Comparison of ENCODE assay signal across 21 cellular contexts in genomic region chr3:9230596-9230995, GRCh38.
"Had no signal": no experiment of that assay in that cellular context is flagged by ENCODE, and none has a peak within 500 bp of the region (broad histone marks: within the 10 kb centered on the region; RNA-seq: fewer than 3 reads in every experiment).

No MANE protein-coding gene starts in this region.

- H3K4me3 Mint-ChIP-seq: activated naive CD8-positive, alpha-beta T cell; activated T-helper 1 cell treated with anti-CD3 and anti-CD28 coated beads, Interleukin-12 subunit alpha, Interleukin-12 subunit beta, Interleukin-2, Interleukin-4 antibody, amounts not matched to agents 30 ng/mL and 10 ng/mL and 1 ng/mL, durations not matched to agents 14 hours and 24 hours and 36 hours; naive thymus-derived CD4-positive, alpha-beta T cell; stimulated activated naive CD8-positive, alpha-beta T cell treated with anti-CD3 and anti-CD28 coated beads, Interleukin-15, Interleukin-2, amounts not matched to agents 100 ng/mL and 50 ng/mL, for 24 hours; type B pancreatic cell had no signal

- DNase-seq: activated CD4-positive, alpha-beta T cell treated with anti-CD3 and anti-CD28 coated beads, Interleukin-2, amount 50 U/mL, for 4 hours; activated T-cell treated with anti-CD3 and anti-CD28 coated beads for 4 hours; cerebellar nuclear complex; cortex of kidney; effector CD4-positive, alpha-beta T cell; left ventricle myocardium superior; naive thymus-derived CD4-positive, alpha-beta T cell; occipital lobe; stimulated activated CD4-positive, alpha-beta T cell treated with anti-CD3 and anti-CD28 coated beads, Interleukin-15, amount 100 ng/mL, for 24 hours; stimulated activated CD4-positive, alpha-beta T cell treated with anti-CD3 and anti-CD28 coated beads, Interleukin-2, amount 100 ng/mL, for 48 hours; SW 1271; T-helper 2 cell; WERI-Rb-1 had no signal

- H3K27ac Mint-ChIP-seq: activated naive CD8-positive, alpha-beta T cell; activated T-helper 1 cell treated with anti-CD3 and anti-CD28 coated beads, Interleukin-12 subunit alpha, Interleukin-12 subunit beta, Interleukin-2, Interleukin-4 antibody, amounts not matched to agents 30 ng/mL and 10 ng/mL and 1 ng/mL, durations not matched to agents 14 hours and 24 hours and 36 hours; naive thymus-derived CD4-positive, alpha-beta T cell; stimulated activated naive CD8-positive, alpha-beta T cell treated with anti-CD3 and anti-CD28 coated beads, Interleukin-15, Interleukin-2, amounts not matched to agents 100 ng/mL and 50 ng/mL, for 24 hours; type B pancreatic cell had no signal

- H3K4me1 ChIP-seq: right atrium auricular region had no signal

- H3K27me3 ChIP-seq: right atrium auricular region, suprapubic skin had no signal

- ATAC-seq: esophagus mucosa; left ventricle myocardium superior; naive thymus-derived CD4-positive, alpha-beta T cell had no signal

- H3K4me3 ChIP-seq: right atrium auricular region, skin epidermis, suprapubic skin had no signal

- H3K36me3 Mint-ChIP-seq: activated naive CD8-positive, alpha-beta T cell had no signal

- H3K27me3 Mint-ChIP-seq: activated naive CD8-positive, alpha-beta T cell; stimulated activated naive CD8-positive, alpha-beta T cell treated with anti-CD3 and anti-CD28 coated beads, Interleukin-15, Interleukin-2, amounts not matched to agents 100 ng/mL and 50 ng/mL, for 24 hours; type B pancreatic cell had no signal

- H3K36me3 ChIP-seq: right atrium auricular region, suprapubic skin, WERI-Rb-1 had no signal

- H3K27ac ChIP-seq: right atrium auricular region, skin epidermis, suprapubic skin, WERI-Rb-1 had no signal

- H3K9me3 ChIP-seq: right atrium auricular region, suprapubic skin had no signal

- H3K9me3 Mint-ChIP-seq: activated T-helper 1 cell treated with anti-CD3 and anti-CD28 coated beads, Interleukin-12 subunit alpha, Interleukin-12 subunit beta, Interleukin-2, Interleukin-4 antibody, amounts not matched to agents 30 ng/mL and 10 ng/mL and 1 ng/mL, durations not matched to agents 14 hours and 24 hours and 36 hours; stimulated activated naive CD8-positive, alpha-beta T cell treated with anti-CD3 and anti-CD28 coated beads, Interleukin-15, Interleukin-2, amounts not matched to agents 100 ng/mL and 50 ng/mL, for 24 hours; type B pancreatic cell had no signal
